Comparison of ENCODE assay signal across 30 cellular contexts in the genomic region with DNA sequence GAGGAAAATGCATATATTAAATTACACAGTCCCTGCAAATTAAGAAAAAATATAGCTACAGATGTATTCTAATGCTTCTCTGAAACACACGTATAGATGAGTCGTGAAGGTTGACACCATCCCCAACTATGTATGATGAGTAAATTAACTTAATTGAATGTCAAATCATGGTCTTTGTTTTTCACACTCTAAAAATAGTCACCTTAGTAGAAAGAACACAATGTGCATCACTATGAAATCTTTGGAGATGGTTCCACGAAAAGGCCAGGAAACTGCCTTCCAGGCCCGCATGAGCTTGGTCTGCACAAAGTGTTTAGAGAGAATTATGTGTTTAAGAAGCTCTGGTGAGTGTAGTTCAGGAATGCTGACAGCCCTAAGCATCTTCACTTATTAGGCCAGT.
"Had no signal": no experiment of that assay in that cellular context is flagged by ENCODE, and none has a peak within 500 bp of the region (broad histone marks: within the 10 kb centered on the region; RNA-seq: fewer than 3 reads in every experiment).

No MANE protein-coding gene starts in this region.

- H3K36me3 ChIP-seq: brain microvascular endothelial cell, esophagus muscularis mucosa, gastroesophageal sphincter, WERI-Rb-1 had no signal

- H3K4me3 ChIP-seq: coronary artery, dorsolateral prefrontal cortex, esophagus muscularis mucosa, gastroesophageal sphincter had no signal

- H3K9me3 ChIP-seq: esophagus muscularis mucosa, gastroesophageal sphincter had no signal

- DNase-seq: activated B cell treated with CpG ODN at 0.5 μM for 24 hours; activated CD4-positive, alpha-beta T cell treated with anti-CD3 and anti-CD28 coated beads for 48 hours; activated CD4-positive, alpha-beta T cell treated with anti-CD3 and anti-CD28 coated beads, Interleukin-2, amount 50 U/mL, for 1 hour; activated CD4-positive, alpha-beta T cell treated with anti-CD3 and anti-CD28 coated beads, Interleukin-2, amount 50 U/mL, for 48 hours; activated CD8-positive, alpha-beta memory T cell treated with anti-CD3 and anti-CD28 coated beads for 24 hours; activated CD8-positive, alpha-beta T cell treated with anti-CD3 and anti-CD28 coated beads for 36 hours; activated effector memory CD4-positive, alpha-beta T cell treated with Interleukin-2 at 50 U/mL for 16 hours; activated gamma-delta T cell treated with Interleukin-2 at 50 U/mL for 16 hours; activated naive CD4-positive, alpha-beta T cell treated with anti-CD3 and anti-CD28 coated beads, Interleukin-2, amount 50 U/mL, for 16 hours; activated naive CD4-positive, alpha-beta T cell treated with Interleukin-2 at 50 U/mL for 16 hours; activated T-cell treated with anti-CD3 and anti-CD28 coated beads, Interleukin-2, amount 50 U/mL, for 4 hours; amniotic stem cell; anterior cingulate cortex; brain microvascular endothelial cell; central memory CD4-positive, alpha-beta T cell; dorsolateral prefrontal cortex; effector memory CD4-positive, alpha-beta T cell; endodermal cell; erythroblast; foreskin melanocyte; T-helper 1 cell; T-helper 17 cell; T1000; WERI-Rb-1 had no signal

- ATAC-seq: activated CD4-positive, CD25-positive, alpha-beta regulatory T cell treated with anti-CD3 and anti-CD28 coated beads, Interleukin-2, amount 50 U/mL, for 24 hours; activated CD8-positive, alpha-beta T cell treated with anti-CD3 and anti-CD28 coated beads for 36 hours; activated T-cell treated with anti-CD3 and anti-CD28 coated beads, Interleukin-2, amount 50 U/mL, for 4 hours; activated T-helper 17 cell treated with anti-CD3 and anti-CD28 coated beads, Interleukin-2, amount 50 U/mL, for 72 hours; gastroesophageal sphincter; T-helper 17 cell had no signal

- FAIRE-seq: astrocyte had no signal

- H3K4me1 ChIP-seq: gastroesophageal sphincter had no signal

- H3K27ac ChIP-seq: brain microvascular endothelial cell, coronary artery, WERI-Rb-1 had no signal

- H3K27me3 ChIP-seq: brain microvascular endothelial cell, dorsolateral prefrontal cortex, esophagus muscularis mucosa, gastroesophageal sphincter had no signal
